Comparison of ENCODE assay signal across 8 cellular contexts in genomic region chr19:11242864-11243797, GRCh38. TPM values are rescaled to one million over a fixed set of nuclear protein-coding genes. Genes with fewer than 3 reads are reported as not detected.
DNase-seq lines count a peak whose midpoint lies in the region; ATAC-seq, FAIRE-seq and TF ChIP-seq lines count a peak whose summit lies in the region.

No MANE protein-coding gene starts in this region.

- H3K27ac Mint-ChIP-seq in CD14-positive monocyte, result peak overlapping the region in 3 of 7 donors; percentile 58 to 62 (median 60)
- H3K27ac Mint-ChIP-seq in activated CD8-positive, alpha-beta T cell treated with anti-CD3 and anti-CD28 coated beads, Interleukin-2, amount 10 ng/mL, durations not matched to agents 7 days and 5 days, result no peak overlapping the region

- peak overlapping the region; percentile 67 for H3K56ac ChIP-seq in mesendoderm (ENCODE audit: low read length)

- no peaks in the 10 kb centered on the region for H3K36me3 Mint-ChIP-seq in CD14-positive monocyte
- no peaks in the 10 kb centered on the region for H3K36me3 Mint-ChIP-seq in activated CD8-positive, alpha-beta T cell treated with anti-CD3 and anti-CD28 coated beads, Interleukin-2, amount 10 ng/mL, durations not matched to agents 7 days and 5 days (ENCODE audit: low read depth)

- no peak overlapping the region for H4K8ac ChIP-seq in mesendoderm (ENCODE audit: low read depth, low read length)

- H2BK5ac ChIP-seq in mesendoderm (ENCODE audit: low read length), result no peak overlapping the region

- no peaks in the 10 kb centered on the region for H3K79me2 ChIP-seq in mesendoderm (ENCODE audit: control insufficient read depth, insufficient read depth, low read length)

- H3K27ac ChIP-seq in mesendoderm (ENCODE audit: low read depth, low read length), result no peak overlapping the region

- no peak for FAIRE-seq in H54 (lab: Jason Lieb, UNC)

- peak; percentile 89 for TF ChIP-seq CTCF in CD14-positive monocyte (IDR thresholded peaks at IDR 0.05)

- H3K4ac ChIP-seq in mesendoderm (ENCODE audit: low read depth, low read length), result no peak overlapping the region

- H4K5ac ChIP-seq in mesendoderm (ENCODE audit: low read length), result no peak overlapping the region

- peak; percentile 96 for ATAC-seq in activated CD8-positive, alpha-beta T cell treated with anti-CD3 and anti-CD28 coated beads, Interleukin-2, amount 10 ng/mL, durations not matched to agents 7 days and 5 days
- ATAC-seq in GM18502 (IDR thresholded peaks at IDR 0.05; ENCODE audit: poor library complexity, unreplicated experiment), result no peak

- POLR2A ChIA-PET in activated CD8-positive, alpha-beta T cell treated with anti-CD3 and anti-CD28 coated beads, Interleukin-2, amount 10 ng/mL, durations not matched to agents 7 days and 5 days (lab: Charles Lee), result no interaction called here

- H3K4me1 ChIP-seq in mesendoderm (ENCODE audit: control insufficient read depth, low read depth, low read length), result no peaks in the 10 kb centered on the region

- no peak overlapping the region for H3K4me3 ChIP-seq in mesendoderm (ENCODE audit: low read length)

- peak overlapping the region; percentile 64 for H3K4me2 ChIP-seq in mesendoderm (ENCODE audit: low read length)

- intact Hi-C loops in CD14-positive monocyte (cut with micrococcal nuclease), result no loop called here

- peak overlapping the region; percentile 45 for H3K23ac ChIP-seq in mesendoderm (ENCODE audit: low read length)

- no peaks in the 10 kb centered on the region for H3K27me3 ChIP-seq in mesendoderm (ENCODE audit: insufficient read depth, low read length, poor library complexity)

- H3K4me1 Mint-ChIP-seq in CD14-positive monocyte, result peaks cover 5% of the 10 kb centered on the region
- H3K4me1 Mint-ChIP-seq in activated CD8-positive, alpha-beta T cell treated with anti-CD3 and anti-CD28 coated beads, Interleukin-2, amount 10 ng/mL, durations not matched to agents 7 days and 5 days (ENCODE audit: low read depth), result peaks cover 5% of the 10 kb centered on the region

- DNase-seq in CD14-positive monocyte (ENCODE audit: low spot score) (peak; percentile 91), H54 (ENCODE audit: insufficient read length, low spot score) (peak; percentile 98), NCI-H748 (lab: John Stamatoyannopoulos, UW; ENCODE audit: unreplicated experiment) (peak; percentile 60), mesendoderm (peak; percentile 85)
- peak; percentile 88 for DNase-seq in activated CD8-positive, alpha-beta T cell treated with anti-CD3 and anti-CD28 coated beads, Interleukin-2, amount 10 ng/mL, durations not matched to agents 7 days and 5 days
- DNase-seq in effector CD8-positive, alpha-beta T cell (lab: John Stamatoyannopoulos, UW), result peak; percentile 80
- peak; percentile 85 for DNase-seq in stimulated activated CD8-positive, alpha-beta memory T cell treated with anti-CD3 and anti-CD28 coated beads, Interleukin-15, amount 100 ng/mL, for 24 hours (ENCODE audit: low read depth)

- WGBS in mesendoderm (ENCODE audit: extremely low coverage, insufficient coverage, low lambda C conversion rate), result no CpG with 5 or more reads among the region's 48 CpGs

- peak overlapping the region in 1 of 2 donors; percentile 79 for H3K4me3 Mint-ChIP-seq in CD14-positive monocyte
- no peak overlapping the region for H3K4me3 Mint-ChIP-seq in activated CD8-positive, alpha-beta T cell treated with anti-CD3 and anti-CD28 coated beads, Interleukin-2, amount 10 ng/mL, durations not matched to agents 7 days and 5 days

- H2BK120ac ChIP-seq in mesendoderm (ENCODE audit: low read depth, low read length), result no peak overlapping the region

- no peak overlapping the region for H3K18ac ChIP-seq in mesendoderm (ENCODE audit: low read length)

- peaks cover 16 to 25% (median 19%) of the 10 kb centered on the region in 3 donors for H3K27me3 Mint-ChIP-seq in CD14-positive monocyte (ENCODE audit: low read depth in 3 of 3)
- peaks cover 16% of the 10 kb centered on the region for H3K27me3 Mint-ChIP-seq in activated CD8-positive, alpha-beta T cell treated with anti-CD3 and anti-CD28 coated beads, Interleukin-2, amount 10 ng/mL, durations not matched to agents 7 days and 5 days (ENCODE audit: low read depth)

- H2AK5ac ChIP-seq in mesendoderm (ENCODE audit: low read length), result no peak overlapping the region

- no peak for TF ChIP-seq POLR2A in H54 (IDR thresholded peaks at IDR 0.05; ENCODE audit: low read depth, low read length)

- CTCF ChIA-PET in activated CD8-positive, alpha-beta T cell treated with anti-CD3 and anti-CD28 coated beads, Interleukin-2, amount 10 ng/mL, durations not matched to agents 7 days and 5 days (lab: Charles Lee), result interaction anchor here (0.7 to 1.6 kb wide), 5 partner anchors 12 to 180 kb away, joined by 3 to 5 read pairs (median 3); partner anchors contain the start of gene SWSAP1

- H2BK15ac ChIP-seq in mesendoderm (replicated peaks; ENCODE audit: low read depth), result no peak overlapping the region

- H3K79me1 ChIP-seq in mesendoderm (ENCODE audit: low read length), result no peaks in the 10 kb centered on the region

- H3K9me3 Mint-ChIP-seq in CD14-positive monocyte, result peaks cover 7 to 19% (median 17%) of the 10 kb centered on the region in 7 donors
- peaks cover 5% of the 10 kb centered on the region for H3K9me3 Mint-ChIP-seq in activated CD8-positive, alpha-beta T cell treated with anti-CD3 and anti-CD28 coated beads, Interleukin-2, amount 10 ng/mL, durations not matched to agents 7 days and 5 days (ENCODE audit: insufficient read depth)

- H3K9ac ChIP-seq in mesendoderm (ENCODE audit: low read length), result peak overlapping the region; percentile 53

- no peaks in the 10 kb centered on the region for H3K36me3 ChIP-seq in mesendoderm (ENCODE audit: control insufficient read depth, insufficient read depth, low read length)

RNA-seq across cellular contexts. Expression of gene ANGPTL8, which starts 3.7 kb away (rescaled TPM):
- not detected for polyA plus RNA-seq in CD14-positive monocyte
- not detected for total RNA-seq in activated CD8-positive, alpha-beta T cell treated with anti-CD3 and anti-CD28 coated beads, Interleukin-2, amount 10 ng/mL, durations not matched to agents 7 days and 5 days
- polyA plus RNA-seq in mesendoderm (2013, experiment 1 of 2), result not detected
- not detected for polyA plus RNA-seq in mesendoderm (2013, experiment 2 of 2)

RNA-seq across cellular contexts. Expression of gene DOCK6, which starts 19.2 kb away (rescaled TPM):
- under 1 TPM; 0.03 to 0.18 TPM for polyA plus RNA-seq in CD14-positive monocyte
- total RNA-seq in activated CD8-positive, alpha-beta T cell treated with anti-CD3 and anti-CD28 coated beads, Interleukin-2, amount 10 ng/mL, durations not matched to agents 7 days and 5 days, result under 1 TPM; 0.13 to 0.76 TPM
- 15.1 TPM for polyA plus RNA-seq in mesendoderm (2013, experiment 1 of 2)
- 15.3 TPM for polyA plus RNA-seq in mesendoderm (2013, experiment 2 of 2)

RNA-seq across cellular contexts. Expression of gene KANK2, which starts 45.8 kb away (rescaled TPM):
- polyA plus RNA-seq in CD14-positive monocyte, result under 1 TPM; 0.40 to 0.64 TPM
- 1 to 10 TPM; 6.1 to 8.0 TPM for total RNA-seq in activated CD8-positive, alpha-beta T cell treated with anti-CD3 and anti-CD28 coated beads, Interleukin-2, amount 10 ng/mL, durations not matched to agents 7 days and 5 days
- 35.4 TPM for polyA plus RNA-seq in mesendoderm (2013, experiment 1 of 2)
- polyA plus RNA-seq in mesendoderm (2013, experiment 2 of 2), result 33.2 TPM

RNA-seq across cellular contexts. Expression of gene TSPAN16, which starts 52.8 kb away (rescaled TPM):
- polyA plus RNA-seq in CD14-positive monocyte, result under 1 TPM in 1 of 2 donors, not detected in 1; 0.31 TPM
- total RNA-seq in activated CD8-positive, alpha-beta T cell treated with anti-CD3 and anti-CD28 coated beads, Interleukin-2, amount 10 ng/mL, durations not matched to agents 7 days and 5 days, result not detected
- not detected for polyA plus RNA-seq in mesendoderm (2013, experiment 1 of 2)
- polyA plus RNA-seq in mesendoderm (2013, experiment 2 of 2), result not detected
